Comparison of ENCODE assay signal across 18 cellular contexts in the genomic region with DNA sequence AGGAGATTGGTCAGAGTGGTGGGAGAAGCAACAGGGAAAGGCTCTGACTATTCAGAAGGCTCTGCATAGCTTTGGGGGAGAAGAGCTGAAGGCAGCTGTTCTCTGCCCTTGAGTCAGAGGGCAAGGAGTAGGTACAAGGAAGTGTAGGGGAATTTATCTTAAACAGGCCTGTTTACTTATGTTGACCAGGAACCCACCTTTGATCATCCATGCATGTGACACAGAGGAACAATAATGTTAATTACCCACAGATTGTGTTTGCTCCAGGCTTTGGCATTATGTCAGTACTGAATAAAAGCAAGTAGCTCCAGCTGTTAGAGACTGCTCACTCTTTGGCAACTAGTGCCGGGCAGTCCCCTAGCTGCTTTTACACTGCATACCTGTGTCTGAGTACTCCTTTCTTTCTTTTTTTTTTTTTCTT.
A peak's percentile ranks its signal among the peaks of the same experiment; 100 is the strongest.
DNase-seq lines count a peak whose midpoint lies in the region; ATAC-seq lines count a peak whose summit lies in the region.
"Had no signal": no experiment of that assay in that cellular context is flagged by ENCODE, and none has a peak within 500 bp of the region (broad histone marks: within the 10 kb centered on the region; RNA-seq: fewer than 3 reads in every experiment).

No MANE protein-coding gene starts in this region.

- WGBS in GM23248 (ENCODE audit: low coverage in 1 of 2, low lambda C conversion rate in 2 of 2, missing lambda C conversion rate in 2 of 2), 2 experiments = 31 to 36% methylated on average over 1 of the region's 1 CpG

- H3K27ac ChIP-seq in GM23248 = no peak overlapping the region
- no peak overlapping the region for H3K27ac ChIP-seq in CD8-positive, alpha-beta memory T cell (ENCODE audit: low read depth, low read length)

- no peaks in the 10 kb centered on the region for H3K36me3 ChIP-seq in GM23248 (ENCODE audit: low read depth)
- no peaks in the 10 kb centered on the region for H3K36me3 ChIP-seq in adipocyte (ENCODE audit: control insufficient read depth, insufficient read depth, low read length, severe bottlenecking)
- no peaks in the 10 kb centered on the region for H3K36me3 ChIP-seq in CD8-positive, alpha-beta memory T cell (ENCODE audit: insufficient read depth, low read length)

- H2AFZ ChIP-seq in GM23248 = no peak overlapping the region

- H3F3A ChIP-seq in GM23248 (ENCODE audit: insufficient read depth) = peaks cover 5% of the 10 kb centered on the region

- no peak overlapping the region for H3K27ac Mint-ChIP-seq in CD8-positive, alpha-beta memory T cell

- H3K9ac ChIP-seq in GM23248 (no peak overlapping the region), adipocyte (ENCODE audit: low read length) (no peak overlapping the region)

- H3K79me2 ChIP-seq in GM23248 (ENCODE audit: insufficient read depth) = no peaks in the 10 kb centered on the region

- POLR2A ChIA-PET in CD8-positive, alpha-beta memory T cell (lab: Charles Lee) = no interaction called here

- DNase-seq in COLO668 (lab: John Stamatoyannopoulos, UW; ENCODE audit: unreplicated experiment) = peak; percentile 5
- peak; percentile 38 for DNase-seq in GM23248
- peak; percentile 46 for DNase-seq in adipocyte (ENCODE audit: low read depth)
- peak; percentile 76 for DNase-seq in left kidney (ENCODE audit: low read depth, low spot score)
- no peak for DNase-seq in CD8-positive, alpha-beta memory T cell
- no peak for DNase-seq in EL
- DNase-seq in cortex of kidney (lab: John Stamatoyannopoulos, UW) = no peak
- DNase-seq: activated effector memory CD4-positive, alpha-beta T cell treated with Interleukin-2 at 50 U/mL for 16 hours; AML-193; anterior cingulate cortex; DMS79; HCEC 1CT; head of caudate nucleus; mesendoderm; stimulated activated CD4-positive, alpha-beta T cell treated with anti-CD3 and anti-CD28 coated beads, Interleukin-2, amount 100 ng/mL, for 24 hours had no signal

- 0 out of 2 replicates have a peak, but pooled peaks cover 2% of the 10 kb centered on the region for H3K9me2 ChIP-seq in GM23248 (ENCODE audit: insufficient read depth)

- H3K27me3 ChIP-seq in GM23248 (replicated peaks; ENCODE audit: insufficient read depth) (no peaks in the 10 kb centered on the region), adipocyte (replicated peaks; ENCODE audit: control insufficient read depth, insufficient read depth, low read length) (no peaks in the 10 kb centered on the region)
- H3K27me3 ChIP-seq in CD8-positive, alpha-beta memory T cell (ENCODE audit: insufficient read depth, low read length, poor library complexity, severe bottlenecking) = no peaks in the 10 kb centered on the region

- no peaks in the 10 kb centered on the region for H3K27me3 Mint-ChIP-seq in CD8-positive, alpha-beta memory T cell

- H3K36me3 Mint-ChIP-seq in CD8-positive, alpha-beta memory T cell = peaks cover 0 to 7% (median 0%) of the 10 kb centered on the region in 3 donors

- H3K9me3 ChIP-seq in GM23248 (ENCODE audit: low read depth) (no peaks in the 10 kb centered on the region), adipocyte (ENCODE audit: control insufficient read depth, low read length) (no peaks in the 10 kb centered on the region)
- H3K9me3 ChIP-seq in CD8-positive, alpha-beta memory T cell (ENCODE audit: low read length) = no peaks in the 10 kb centered on the region

- CTCF ChIA-PET in CD8-positive, alpha-beta memory T cell (lab: Charles Lee) = no interaction called here

- H3K4me3 ChIP-seq in GM23248 (no peak overlapping the region), adipocyte (ENCODE audit: low read length) (no peak overlapping the region)
- H3K4me3 ChIP-seq in CD8-positive, alpha-beta memory T cell (ENCODE audit: low read length) = no peak overlapping the region

- no peak for ATAC-seq in GM18867 (IDR thresholded peaks at IDR 0.05; ENCODE audit: unreplicated experiment)
- ATAC-seq: activated CD4-positive, CD25-positive, alpha-beta regulatory T cell treated with anti-CD3 and anti-CD28 coated beads, Interleukin-2, amount 50 U/mL, for 24 hours; Right ventricle myocardium inferior had no signal

- in situ Hi-C loops in GM23248 (cut with MboI) = no loop called here

- H3K4me1 ChIP-seq in GM23248 (ENCODE audit: insufficient read depth) = peaks cover 15% of the 10 kb centered on the region; the same call in 1 of the 2 replicates
- no peaks in the 10 kb centered on the region for H3K4me1 ChIP-seq in adipocyte (ENCODE audit: control insufficient read depth, insufficient read depth, low read length)
- H3K4me1 ChIP-seq in CD8-positive, alpha-beta memory T cell (ENCODE audit: insufficient read depth, low read length) = no peaks in the 10 kb centered on the region

- no peak overlapping the region for H3K4me3 Mint-ChIP-seq in CD8-positive, alpha-beta memory T cell

- peaks cover 0 to 3% (median 2%) of the 10 kb centered on the region in 5 donors for H3K9me3 Mint-ChIP-seq in CD8-positive, alpha-beta memory T cell

- no peak overlapping the region for H3K4me2 ChIP-seq in GM23248 (ENCODE audit: unreplicated experiment)

- no peaks in the 10 kb centered on the region for H4K20me1 ChIP-seq in GM23248 (ENCODE audit: insufficient read depth)

- H3K4me1 Mint-ChIP-seq in CD8-positive, alpha-beta memory T cell = peaks cover 3 to 14% (median 11%) of the 10 kb centered on the region in 3 donors

Comparison
In these comparisons a context has a peak if more than half of its experiments do, and no peak if none do; other contexts are left out.
1. DNase-seq: peak in COLO668 (single experiment), GM23248 (single experiment), adipocyte (single experiment) and left kidney (single experiment); none in CD8-positive, alpha-beta memory T cell (0 of 5), EL (single experiment) and cortex of kidney (single experiment).